Comparison of ENCODE assay signal across 17 cellular contexts in genomic region chr1:184910596-184910995, GRCh38.
DNase-seq lines count a peak whose midpoint lies in the region; ATAC-seq and TF ChIP-seq lines count a peak whose summit lies in the region.
"Had no signal": no experiment of that assay in that cellular context is flagged by ENCODE, and none has a peak within 500 bp of the region (broad histone marks: within the 10 kb centered on the region; RNA-seq: fewer than 3 reads in every experiment).

No MANE protein-coding gene starts in this region.

- H3K4me3 ChIP-seq in choroid plexus epithelial cell (ENCODE audit: low read depth, low read length) (no peak overlapping the region), right cardiac atrium (ENCODE audit: low read length) (no peak overlapping the region)

- H3K4me1 ChIP-seq in right cardiac atrium (ENCODE audit: control insufficient read depth, insufficient read depth, low read length) = peaks cover 2% of the 10 kb centered on the region

- H3K4me3 Mint-ChIP-seq in glutamatergic neuron (ENCODE audit: unreplicated experiment) = no peak overlapping the region
- H3K4me3 Mint-ChIP-seq: CD4-positive, alpha-beta memory T cell; endodermal cell; nephron; stimulated activated memory B cell treated with anti-CD40 and anti-IgM and Interleukin-4, amounts not matched to agents 10 μg/mL and 1 μg/mL and 100 μg/mL, for 72 hours had no signal

- TF ChIP-seq CTCF in choroid plexus epithelial cell (conservative IDR thresholded peaks at IDR 0.05; ENCODE audit: low read depth, low read length) (no peak), glutamatergic neuron (IDR thresholded peaks at IDR 0.05; ENCODE audit: partially characterized antibody, unreplicated experiment) (no peak)

- H3K27me3 Mint-ChIP-seq in glutamatergic neuron (ENCODE audit: unreplicated experiment) = no peaks in the 10 kb centered on the region
- H3K27me3 Mint-ChIP-seq: CD4-positive, alpha-beta memory T cell; stimulated activated memory B cell treated with anti-CD40 and anti-IgM and Interleukin-4, amounts not matched to agents 10 μg/mL and 1 μg/mL and 100 μg/mL, for 72 hours had no signal

- no peaks in the 10 kb centered on the region for H3K27me3 ChIP-seq in right cardiac atrium (ENCODE audit: control insufficient read depth, insufficient read depth)

- ATAC-seq in right cardiac atrium (peak; percentile 81 to 89), GM18873 (IDR thresholded peaks at IDR 0.05; ENCODE audit: low FRiP score, unreplicated experiment) (no peak)
- ATAC-seq: stimulated activated memory B cell treated with anti-CD40 and anti-IgM and Interleukin-4, amounts not matched to agents 10 μg/mL and 1 μg/mL and 100 μg/mL, for 72 hours had no signal

- WGBS in right cardiac atrium = 39% methylated on average over 3 of the region's 3 CpGs

- no peak overlapping the region for H3K27ac Mint-ChIP-seq in glutamatergic neuron (ENCODE audit: unreplicated experiment)
- H3K27ac Mint-ChIP-seq: endodermal cell; nephron; stimulated activated memory B cell treated with anti-CD40 and anti-IgM and Interleukin-4, amounts not matched to agents 10 μg/mL and 1 μg/mL and 100 μg/mL, for 72 hours had no signal

- no peaks in the 10 kb centered on the region for H3K36me3 Mint-ChIP-seq in glutamatergic neuron (ENCODE audit: unreplicated experiment)
- H3K36me3 Mint-ChIP-seq: stimulated activated memory B cell treated with anti-CD40 and anti-IgM and Interleukin-4, amounts not matched to agents 10 μg/mL and 1 μg/mL and 100 μg/mL, for 72 hours had no signal

- DNase-seq in LHCN-M2 (ENCODE audit: low read depth) (peak; percentile 14), choroid plexus epithelial cell (ENCODE audit: low read depth) (peak; percentile 11), right cardiac atrium (peak; percentile 49 to 83 (median 77)), stromal cell of bone marrow (ENCODE audit: low read depth) (peak; percentile 90), glutamatergic neuron (no peak), activated T-cell treated with anti-CD3 and anti-CD28 coated beads for 4 hours (no peak)
- DNase-seq in stimulated activated CD8-positive, alpha-beta memory T cell treated with anti-CD3 and anti-CD28 coated beads, Interleukin-4, amount 100 ng/mL, for 48 hours = no peak
- DNase-seq: amygdala; CD4-positive, alpha-beta memory T cell; endodermal cell; GDM1; kidney; NCI-H510A; stimulated activated CD4-positive, alpha-beta T cell treated with anti-CD3 and anti-CD28 coated beads, Interleukin-1b, Interleukin-23, amount 100 ng/mL, for 48 hours had no signal

- no peaks in the 10 kb centered on the region for H3K9me3 ChIP-seq in right cardiac atrium (ENCODE audit: control insufficient read depth, low read length)

- intact Hi-C loops in right cardiac atrium (cut with DNase I) = no loop called here

- no peaks in the 10 kb centered on the region for H3K9me3 Mint-ChIP-seq in glutamatergic neuron (ENCODE audit: unreplicated experiment)
- H3K9me3 Mint-ChIP-seq: CD4-positive, alpha-beta memory T cell; nephron; stimulated activated memory B cell treated with anti-CD40 and anti-IgM and Interleukin-4, amounts not matched to agents 10 μg/mL and 1 μg/mL and 100 μg/mL, for 72 hours had no signal

- no peak overlapping the region for H3K27ac ChIP-seq in right cardiac atrium (ENCODE audit: low read length)

- H3K4me1 Mint-ChIP-seq in glutamatergic neuron (ENCODE audit: low read depth, unreplicated experiment) = no peaks in the 10 kb centered on the region
- H3K4me1 Mint-ChIP-seq: nephron had no signal

Comparison
In these comparisons a context has a peak if more than half of its experiments do, and no peak if none do; other contexts are left out.
1. DNase-seq: peak in LHCN-M2 (single experiment), choroid plexus epithelial cell (single experiment), right cardiac atrium (3 of 3) and stromal cell of bone marrow (single experiment); none in stimulated activated CD8-positive, alpha-beta memory T cell treated with anti-CD3 and anti-CD28 coated beads, Interleukin-4, amount 100 ng/mL, for 48 hours (single experiment), glutamatergic neuron (single experiment) and activated T-cell treated with anti-CD3 and anti-CD28 coated beads for 4 hours (single experiment).